18 cellular contexts compared by ENCODE assay signal in genomic region chr14:94114589-94115067, GRCh38. TPM values are rescaled to one million over a fixed set of nuclear protein-coding genes. Genes with fewer than 3 reads are reported as not detected.
DNase-seq lines count a peak whose midpoint lies in the region; TF ChIP-seq lines count a peak whose summit lies in the region.
"Had no signal": no experiment of that assay in that cellular context is flagged by ENCODE, and none has a peak within 500 bp of the region (broad histone marks: within the 10 kb centered on the region; RNA-seq: fewer than 3 reads in every experiment).

No MANE protein-coding gene starts in this region.

- peaks cover 4% of the 10 kb centered on the region for H3K9me3 Mint-ChIP-seq in nephron progenitor cell

- no peaks in the 10 kb centered on the region for H3K36me3 Mint-ChIP-seq in nephron progenitor cell (ENCODE audit: low read depth)
- H3K36me3 Mint-ChIP-seq: mesothelial cell of epicardium had no signal

- no peak for TF ChIP-seq EP300 in esophagus muscularis mucosa (IDR thresholded peaks at IDR 0.05)

- TF ChIP-seq CTCF in esophagus muscularis mucosa (IDR thresholded peaks at IDR 0.05) (no peak), nephron progenitor cell (IDR thresholded peaks at IDR 0.05) (no peak), thyroid gland (IDR thresholded peaks at IDR 0.05) (no peak)

- DNase-seq in NCI-H82 (lab: John Stamatoyannopoulos, UW): peak; percentile 23
- no peak for DNase-seq in NCI-H82 treated with DMSO at 0.1 percent for 48 hours (lab: John Stamatoyannopoulos, UW; ENCODE audit: unreplicated experiment)
- DNase-seq in esophagus muscularis mucosa (ENCODE audit: extremely low spot score): no peak
- no peak for DNase-seq in nephron progenitor cell
- no peak for DNase-seq in thyroid gland
- no peak for DNase-seq in activated T-cell treated with anti-CD3 and anti-CD28 coated beads for 4 hours
- DNase-seq in hypothalamus (lab: John Stamatoyannopoulos, UW): no peak
- DNase-seq in superior temporal gyrus (ENCODE audit: extremely low spot score): no peak
- DNase-seq: DMS 273 treated with DMSO at 0.1 percent for 48 hours; NCI-H1930; NCI-H510A; SJCRH30; stimulated activated CD4-positive, alpha-beta T cell treated with anti-CD3 and anti-CD28 coated beads, Interleukin-4, amount 100 ng/mL, for 24 hours had no signal

- peak overlapping the region; percentile 77 for H3K27ac Mint-ChIP-seq in nephron progenitor cell
- H3K27ac Mint-ChIP-seq: mesothelial cell of epicardium had no signal

- peaks cover 27 to 37% (median 32%) of the 10 kb centered on the region in 4 donors for H3K4me1 ChIP-seq in esophagus muscularis mucosa
- peaks cover 0 to 18% of the 10 kb centered on the region in 2 donors for H3K4me1 ChIP-seq in thyroid gland
- H3K4me1 ChIP-seq: SJCRH30 had no signal

- H3K27ac ChIP-seq in esophagus muscularis mucosa (replicated peaks in 1 of 4): peak overlapping the region; percentile 72 to 82 (median 77)
- H3K27ac ChIP-seq in thyroid gland: peak overlapping the region; percentile 37 to 70 (median 49)
- H3K27ac ChIP-seq: 22Rv1, BLaER1, HL-60, SJCRH30, tibial artery had no signal

- H3K9me3 ChIP-seq in esophagus muscularis mucosa: peaks cover 0 to 8% (median 6%) of the 10 kb centered on the region in 4 donors
- no peaks in the 10 kb centered on the region for H3K9me3 ChIP-seq in thyroid gland
- H3K9me3 ChIP-seq: SJCRH30 had no signal

- intact Hi-C loops in esophagus muscularis mucosa (cut with DNase I) (no loop called here), thyroid gland (cut with DNase I) (no loop called here)

- no peak overlapping the region for H3K4me3 Mint-ChIP-seq in nephron progenitor cell
- H3K4me3 Mint-ChIP-seq: mesothelial cell of epicardium had no signal

- H3K27me3 ChIP-seq in esophagus muscularis mucosa (peaks cover 0 to 7% (median 0%) of the 10 kb centered on the region in 4 donors), thyroid gland (no peaks in the 10 kb centered on the region)
- H3K27me3 ChIP-seq: BLaER1, SJCRH30 had no signal

- 74% methylated on average over 5 of the region's 5 CpGs for WGBS in esophagus muscularis mucosa
- WGBS in thyroid gland, 2 donors: 54 to 74% methylated on average over 5 of the region's 5 CpGs

- peaks cover under 1% of the 10 kb centered on the region for H3K27me3 Mint-ChIP-seq in nephron progenitor cell (ENCODE audit: low read depth, poor library complexity)

- no peak overlapping the region for H3K4me3 ChIP-seq in esophagus muscularis mucosa
- no peak overlapping the region for H3K4me3 ChIP-seq in thyroid gland (replicated peaks in 1 of 3)
- H3K4me3 ChIP-seq: BLaER1, SJCRH30, tibial artery had no signal

- no peak for TF ChIP-seq POLR2A in esophagus muscularis mucosa (IDR thresholded peaks at IDR 0.05; ENCODE audit: low read depth)
- TF ChIP-seq POLR2A in thyroid gland (IDR thresholded peaks at IDR 0.05): no peak

- peaks cover 67% of the 10 kb centered on the region for H3K4me1 Mint-ChIP-seq in nephron progenitor cell

- H3K36me3 ChIP-seq in esophagus muscularis mucosa (peaks cover 0 to 8% (median 3%) of the 10 kb centered on the region in 4 donors), thyroid gland (no peaks in the 10 kb centered on the region)
- H3K36me3 ChIP-seq: BLaER1, SJCRH30, tibial artery had no signal

RNA-seq across cellular contexts. Expression of gene IFI27, which starts 4.1 kb away (rescaled TPM):
- total RNA-seq in esophagus muscularis mucosa (100 to 1,000 TPM in 3 of 4 donors, 10 to 100 TPM in 1; 88.0 to 293 (median 180) TPM), thyroid gland (100 to 1,000 TPM in 2 of 4 donors, 10 to 100 TPM in 2; 40.8 to 111 (median 81.3) TPM)

RNA-seq across cellular contexts. Expression of gene IFI27L2, which starts 14.8 kb away (rescaled TPM):
- 10 to 100 TPM; 38.8 to 83.9 (median 64.7) TPM for total RNA-seq in esophagus muscularis mucosa
- total RNA-seq in thyroid gland: 10 to 100 TPM in 2 of 4 donors, 1 to 10 TPM in 2; 7.8 to 97.8 (median 23.1) TPM

RNA-seq across cellular contexts. Expression of gene IFI27L1, which starts 33.5 kb away (rescaled TPM):
- total RNA-seq in esophagus muscularis mucosa: 10 to 100 TPM in 1 of 4 donors, 1 to 10 TPM in 3; 5.8 to 12.9 (median 6.4) TPM
- total RNA-seq in thyroid gland: 10 to 100 TPM in 2 of 4 donors, 1 to 10 TPM in 2; 3.4 to 21.3 (median 10.2) TPM

RNA-seq across cellular contexts. Expression of gene DDX24, which starts 33.6 kb away (rescaled TPM):
- total RNA-seq in esophagus muscularis mucosa (100 to 1,000 TPM; 142 to 215 (median 176) TPM), thyroid gland (100 to 1,000 TPM; 139 to 209 (median 193) TPM)

RNA-seq across cellular contexts. Expression of gene PPP4R4, which starts 59.5 kb away (rescaled TPM):
- total RNA-seq in esophagus muscularis mucosa (under 1 TPM in 3 of 4 donors, not detected in 1; 0.19 to 0.83 (median 0.34) TPM), thyroid gland (10 to 100 TPM in 1 of 4 donors, 1 to 10 TPM in 1, under 1 TPM in 2; 0.45 to 16.2 (median 0.92) TPM)
